ENCODE assay signal across 8 cellular contexts in the genomic region with DNA sequence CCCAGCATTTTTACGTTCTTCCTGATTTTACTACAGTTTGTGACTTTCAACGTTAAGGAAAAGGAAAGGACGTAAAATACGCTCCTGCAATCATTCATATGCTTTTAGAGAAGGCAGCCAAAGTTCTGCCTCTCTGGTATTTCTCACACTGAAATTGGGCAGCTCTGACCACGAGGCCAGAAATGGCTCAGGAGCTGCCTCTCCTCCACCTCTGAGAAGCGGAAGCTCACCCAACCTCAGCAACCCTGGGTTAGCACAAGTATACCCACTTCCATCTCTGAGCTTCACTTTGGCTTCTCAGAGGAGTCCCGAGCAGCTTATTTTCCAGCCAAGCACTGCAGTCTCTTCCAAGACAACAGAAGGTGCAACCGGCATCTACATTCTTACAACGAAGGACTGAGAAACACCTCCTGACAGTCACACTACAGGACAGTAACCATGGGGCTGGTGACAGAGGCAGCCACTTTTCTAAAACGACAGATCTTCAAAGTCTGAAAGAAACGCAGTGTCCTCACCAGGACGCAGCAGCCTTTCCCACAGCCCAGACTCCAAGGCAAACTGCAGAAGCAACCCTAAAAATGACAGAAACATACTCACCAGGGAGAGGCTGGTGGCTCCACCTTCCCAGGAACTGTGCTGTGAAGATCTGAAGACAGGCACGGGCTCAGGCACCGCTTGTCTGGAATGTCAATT.
A peak's percentile ranks its signal among the peaks of the same experiment; 100 is the strongest.
DNase-seq lines count a peak whose midpoint lies in the region; ATAC-seq, FAIRE-seq and TF ChIP-seq lines count a peak whose summit lies in the region.
"Not testable (repeated sequence)": the region's sequence is repeated elsewhere in the genome, so short reads cannot be mapped to it uniquely, and the experiment has no call there.

No MANE protein-coding gene starts in this region.

- not testable (repeated sequence) for H3K9me2 ChIP-seq in hepatocyte (replicated peaks; ENCODE audit: insufficient read depth)

- FAIRE-seq in pancreas (lab: Jason Lieb, UNC) = not testable (repeated sequence)

- H3K36me3 ChIP-seq in KOPT-K1 (ENCODE audit: insufficient read depth, low read length); hepatocyte (replicated peaks; ENCODE audit: insufficient read depth, low read depth); pancreas; uterus: not testable (repeated sequence)

- not testable (repeated sequence) for H3K4me3 ChIP-seq in hepatocyte, uterus
- peak overlapping the region in 1 of 4 donors; percentile 31 for H3K4me3 ChIP-seq in pancreas

- H3K9me3 Mint-ChIP-seq in activated CD4-positive, alpha-beta memory T cell treated with anti-CD3 and anti-CD28 coated beads, Interleukin-2, amount 10 ng/mL, durations not matched to agents 7 days and 5 days; chondrocyte (ENCODE audit: low read depth): not testable (repeated sequence)

- intact Hi-C loops in pancreas (cut with DNase I); uterus (cut with DNase I; ENCODE audit: low total_unique reads): not testable (repeated sequence)

- 34% methylated on average over 9 of the region's 14 CpGs for WGBS in hepatocyte (ENCODE audit: low lambda C conversion rate, missing lambda C conversion rate)
- WGBS in pancreas, 2 donors = 20 to 21% methylated on average over 8 of the region's 14 CpGs

- not testable (repeated sequence) for H3K4me1 ChIP-seq in hepatocyte (ENCODE audit: insufficient read depth); pancreas; uterus

- H3K4me2 ChIP-seq in hepatocyte = peak overlapping the region; percentile 66

- CTCF ChIA-PET in activated CD4-positive, alpha-beta memory T cell treated with anti-CD3 and anti-CD28 coated beads, Interleukin-2, amount 10 ng/mL, durations not matched to agents 7 days and 5 days (lab: Charles Lee) = not testable (repeated sequence)

- peaks cover 25% of the 10 kb centered on the region for H3K4me1 Mint-ChIP-seq in activated CD4-positive, alpha-beta memory T cell treated with anti-CD3 and anti-CD28 coated beads, Interleukin-2, amount 10 ng/mL, durations not matched to agents 7 days and 5 days
- H3K4me1 Mint-ChIP-seq in chondrocyte (ENCODE audit: low read depth) = peaks cover 33% of the 10 kb centered on the region

- not testable (repeated sequence) for H2AFZ ChIP-seq in hepatocyte

- not testable (repeated sequence) for H3K79me2 ChIP-seq in hepatocyte

- H3K27me3 Mint-ChIP-seq in activated CD4-positive, alpha-beta memory T cell treated with anti-CD3 and anti-CD28 coated beads, Interleukin-2, amount 10 ng/mL, durations not matched to agents 7 days and 5 days; chondrocyte (ENCODE audit: low read depth): not testable (repeated sequence)

- POLR2A ChIA-PET in activated CD4-positive, alpha-beta memory T cell treated with anti-CD3 and anti-CD28 coated beads, Interleukin-2, amount 10 ng/mL, durations not matched to agents 7 days and 5 days (lab: Charles Lee) = interaction anchor here (1.1 kb wide), 2 partner anchors 40 to 205 kb away, joined by 4 read pairs; no protein-coding TSS in a partner anchor

- DNase-seq in activated CD4-positive, alpha-beta memory T cell treated with anti-CD3 and anti-CD28 coated beads, Interleukin-2, amount 10 ng/mL, durations not matched to agents 7 days and 5 days = peak; percentile 69
- DNase-seq in chondrocyte (ENCODE audit: low spot score); hepatocyte (ENCODE audit: low spot score); pancreas; uterus: not testable (repeated sequence)

- peaks cover 18% of the 10 kb centered on the region for H3K36me3 Mint-ChIP-seq in activated CD4-positive, alpha-beta memory T cell treated with anti-CD3 and anti-CD28 coated beads, Interleukin-2, amount 10 ng/mL, durations not matched to agents 7 days and 5 days (ENCODE audit: low read depth)
- H3K36me3 Mint-ChIP-seq in chondrocyte (ENCODE audit: low read depth) = not testable (repeated sequence)

- not testable (repeated sequence) for TF ChIP-seq CTCF in chondrocyte (IDR thresholded peaks at IDR 0.05); hepatocyte (IDR thresholded peaks at IDR 0.05; ENCODE audit: poor library complexity); pancreas (IDR thresholded peaks at IDR 0.05); uterus (IDR thresholded peaks at IDR 0.05)

- not testable (repeated sequence) for H3K27me3 ChIP-seq in hepatocyte, pancreas, uterus

- H3K4me3 Mint-ChIP-seq in activated CD4-positive, alpha-beta memory T cell treated with anti-CD3 and anti-CD28 coated beads, Interleukin-2, amount 10 ng/mL, durations not matched to agents 7 days and 5 days = peak overlapping the region; percentile 68
- peak overlapping the region; percentile 65 for H3K4me3 Mint-ChIP-seq in chondrocyte (ENCODE audit: unreplicated experiment)

- peak; percentile 27 for ATAC-seq in GM18867 (IDR thresholded peaks at IDR 0.05; ENCODE audit: unreplicated experiment)
- ATAC-seq in HG02588 (IDR thresholded peaks at IDR 0.05; ENCODE audit: unreplicated experiment) = peak; percentile 35
- ATAC-seq in pancreas = peak; percentile 51 to 72 (median 60)

- H3K27ac ChIP-seq in KOPT-K1 (ENCODE audit: low read depth, low read length, poor library complexity, severe bottlenecking) (peak overlapping the region; percentile 76), hepatocyte (peak overlapping the region; percentile 82), pancreas (peak overlapping the region in 2 of 4 donors; percentile 54 to 62), uterus (peak overlapping the region; percentile 74 to 77)

- H4K20me1 ChIP-seq in hepatocyte (ENCODE audit: insufficient read depth, poor library complexity, severe bottlenecking) = not testable (repeated sequence)

- H3K9me3 ChIP-seq in KOPT-K1 (ENCODE audit: insufficient read depth, low read length, poor library complexity, severe bottlenecking); hepatocyte (ENCODE audit: low read depth); pancreas; uterus: not testable (repeated sequence)

- H3K27ac Mint-ChIP-seq in activated CD4-positive, alpha-beta memory T cell treated with anti-CD3 and anti-CD28 coated beads, Interleukin-2, amount 10 ng/mL, durations not matched to agents 7 days and 5 days = peak overlapping the region; percentile 77
- H3K27ac Mint-ChIP-seq in chondrocyte (ENCODE audit: unreplicated experiment) = peak overlapping the region; percentile 70

- TF ChIP-seq POLR2A in uterus (IDR thresholded peaks at IDR 0.05) = not testable (repeated sequence)
